24 cellular contexts compared by ENCODE assay signal in genomic region chr5:111589320-111589719, GRCh38.
"Had no signal": no experiment of that assay in that cellular context is flagged by ENCODE, and none has a peak within 500 bp of the region (broad histone marks: within the 10 kb centered on the region; RNA-seq: fewer than 3 reads in every experiment).

No MANE protein-coding gene starts in this region.

- H3K4me3 ChIP-seq: left lung, lung, neural progenitor cell, psoas muscle, skin epidermis, suprapubic skin, thoracic aorta, tibial artery, upper lobe of right lung had no signal

- ATAC-seq: left colon; left lung; natural killer cell; psoas muscle; sciatic nerve; stimulated activated effector memory CD8-positive, alpha-beta T cell treated with anti-CD3 and anti-CD28 coated beads, Interleukin-12 subunit alpha, Interleukin-12 subunit beta, amount 100 ng/mL, for 72 hours; upper lobe of right lung had no signal

- DNase-seq: hippocampal formation; kidney glomerular epithelial cell; left colon; left lung; mesendoderm; naive B cell; natural killer cell; nephron progenitor cell; occipital lobe; psoas muscle; stimulated activated CD4-positive, alpha-beta T cell treated with anti-CD3 and anti-CD28 coated beads, Interleukin-4, amount 100 ng/mL, for 24 hours; stimulated activated naive CD4-positive, alpha-beta T cell; tibial artery; trophoblast cell; upper lobe of right lung had no signal

- H3K27ac ChIP-seq: left lung, neural progenitor cell, neutrophil, parathyroid adenoma, psoas muscle, skin epidermis, suprapubic skin, thoracic aorta, tibial artery, upper lobe of right lung had no signal

- H3K4me1 ChIP-seq: left lung, neural progenitor cell, parathyroid adenoma, psoas muscle, tibial artery, upper lobe of right lung had no signal

- H3K36me3 ChIP-seq: left lung, neural progenitor cell, neutrophil, suprapubic skin, thoracic aorta, tibial artery, upper lobe of right lung had no signal

- H3K9me3 ChIP-seq: left lung, neutrophil, psoas muscle, suprapubic skin, thoracic aorta, tibial artery, upper lobe of right lung had no signal

- H3K27me3 ChIP-seq: left lung, neural progenitor cell, neutrophil, suprapubic skin, tibial artery, upper lobe of right lung had no signal
